In genomic region chr14:31320922-31321779, GRCh38 we compare ENCODE assay signal across 18 cellular contexts.
"Had no signal": no experiment of that assay in that cellular context is flagged by ENCODE, and none has a peak within 500 bp of the region (broad histone marks: within the 10 kb centered on the region; RNA-seq: fewer than 3 reads in every experiment).

No MANE protein-coding gene starts in this region.

- H3K4me1 ChIP-seq: left lung, neural progenitor cell, spleen had no signal

- DNase-seq: activated CD4-positive, alpha-beta T cell treated with anti-CD3 and anti-CD28 coated beads, Interleukin-2, amount 50 U/mL, for 4 hours; activated gamma-delta T cell; activated T-cell treated with anti-CD3 and anti-CD28 coated beads, Interleukin-2, amount 50 U/mL, for 72 hours; foreskin melanocyte; left lung; mammary epithelial cell; mucosa of descending colon; naive thymus-derived CD4-positive, alpha-beta T cell; spleen; stimulated activated CD4-positive, alpha-beta T cell treated with anti-CD3 and anti-CD28 coated beads, Interleukin-4, amount 100 ng/mL, for 4 hours; stimulated activated naive CD8-positive, alpha-beta T cell treated with anti-CD3 and anti-CD28 coated beads, Interleukin-15, Interleukin-2, amounts not matched to agents 100 U/mL and 50 U/mL, for 24 hours had no signal

- H3K27me3 ChIP-seq: cardiac muscle cell, dorsolateral prefrontal cortex, left lung, neural progenitor cell, spleen had no signal

- H3K27ac Mint-ChIP-seq: activated naive CD4-positive, alpha-beta T cell treated with anti-CD3 and anti-CD28 coated beads, Interleukin-2, amount 50 U/mL, for 24 hours; activated T-cell treated with anti-CD3 and anti-CD28 coated beads, Interleukin-2, amount 50 U/mL, for 72 hours; neural progenitor cell; T-helper 1 cell treated with Interleukin-12 subunit alpha and Interleukin-12 subunit beta and Interleukin-4 antibody, amounts not matched to agents 30 μg/mL and 1 μg/mL, for 36 hours; type B pancreatic cell had no signal

- H3K9me3 Mint-ChIP-seq: activated naive CD4-positive, alpha-beta T cell treated with anti-CD3 and anti-CD28 coated beads, Interleukin-2, amount 50 U/mL, for 24 hours; activated T-cell treated with anti-CD3 and anti-CD28 coated beads, Interleukin-2, amount 50 U/mL, for 72 hours; naive thymus-derived CD4-positive, alpha-beta T cell; neural progenitor cell; T-helper 1 cell treated with Interleukin-12 subunit alpha and Interleukin-12 subunit beta and Interleukin-4 antibody, amounts not matched to agents 30 μg/mL and 1 μg/mL, for 36 hours; type B pancreatic cell had no signal

- H3K4me3 Mint-ChIP-seq: activated naive CD4-positive, alpha-beta T cell treated with anti-CD3 and anti-CD28 coated beads, Interleukin-2, amount 50 U/mL, for 24 hours; activated T-cell treated with anti-CD3 and anti-CD28 coated beads, Interleukin-2, amount 50 U/mL, for 72 hours; neural progenitor cell; T-helper 1 cell treated with Interleukin-12 subunit alpha and Interleukin-12 subunit beta and Interleukin-4 antibody, amounts not matched to agents 30 μg/mL and 1 μg/mL, for 36 hours; type B pancreatic cell had no signal

- FAIRE-seq: keratinocyte had no signal

- H3K27ac ChIP-seq: cardiac muscle cell, dorsolateral prefrontal cortex, left lung, neural progenitor cell, spleen had no signal

- H3K9me3 ChIP-seq: left lung, mucosa of descending colon, spleen had no signal

- H3K4me1 Mint-ChIP-seq: activated naive CD4-positive, alpha-beta T cell treated with anti-CD3 and anti-CD28 coated beads, Interleukin-2, amount 50 U/mL, for 24 hours; naive thymus-derived CD4-positive, alpha-beta T cell; neural progenitor cell had no signal

- H3K36me3 ChIP-seq: neural progenitor cell had no signal

- H3K4me3 ChIP-seq: cardiac muscle cell, dorsolateral prefrontal cortex, left lung, mucosa of descending colon, neural progenitor cell, spleen had no signal

- H3K27me3 Mint-ChIP-seq: activated naive CD4-positive, alpha-beta T cell treated with anti-CD3 and anti-CD28 coated beads, Interleukin-2, amount 50 U/mL, for 24 hours; naive thymus-derived CD4-positive, alpha-beta T cell; type B pancreatic cell had no signal
